Comparison of ENCODE assay signal across 1 cellular context in genomic region chr10:70747192-70747965, GRCh38.
TF ChIP-seq lines count a peak whose summit lies in the region.

No MANE protein-coding gene starts in this region.

TF ChIP-seq in SK-N-SH, 30 proteins besides CTCF, POLR2A, EP300 and RAD21 (continued from another document):
- TF ChIP-seq ZBTB33 (IDR thresholded peaks at IDR 0.05; ENCODE audit: borderline replicate concordance, low read depth) (no peak), FOXM1 (IDR thresholded peaks at IDR 0.05; ENCODE audit: low read depth) (no peak), NRF1 (IDR thresholded peaks at IDR 0.05; ENCODE audit: low read depth, low read length) (no peak), MXI1 (IDR thresholded peaks at IDR 0.05; ENCODE audit: low read depth, low read length) (no peak), ELF1 (IDR thresholded peaks at IDR 0.05) (no peak), SMC3 (IDR thresholded peaks at IDR 0.05; ENCODE audit: low read depth, low read length) (no peak), TAF1 (IDR thresholded peaks at IDR 0.05; ENCODE audit: borderline replicate concordance, low read depth, low read length) (no peak), FOSL2 (IDR thresholded peaks at IDR 0.05; ENCODE audit: borderline replicate concordance, low read depth) (no peak), TEAD4 (IDR thresholded peaks at IDR 0.05; ENCODE audit: borderline replicate concordance, insufficient read depth) (no peak), NFIC (IDR thresholded peaks at IDR 0.05; ENCODE audit: borderline replicate concordance) (no peak)
